In genomic region chr7:109622320-109622719, GRCh38 we compare ENCODE assay signal across 2 cellular contexts.
TF ChIP-seq lines count a peak whose summit lies in the region.

No MANE protein-coding gene starts in this region.

TF ChIP-seq in SK-N-SH, 30 proteins besides CTCF, POLR2A, EP300 and RAD21 (continued from another document):
- TF ChIP-seq, protein P1, sequence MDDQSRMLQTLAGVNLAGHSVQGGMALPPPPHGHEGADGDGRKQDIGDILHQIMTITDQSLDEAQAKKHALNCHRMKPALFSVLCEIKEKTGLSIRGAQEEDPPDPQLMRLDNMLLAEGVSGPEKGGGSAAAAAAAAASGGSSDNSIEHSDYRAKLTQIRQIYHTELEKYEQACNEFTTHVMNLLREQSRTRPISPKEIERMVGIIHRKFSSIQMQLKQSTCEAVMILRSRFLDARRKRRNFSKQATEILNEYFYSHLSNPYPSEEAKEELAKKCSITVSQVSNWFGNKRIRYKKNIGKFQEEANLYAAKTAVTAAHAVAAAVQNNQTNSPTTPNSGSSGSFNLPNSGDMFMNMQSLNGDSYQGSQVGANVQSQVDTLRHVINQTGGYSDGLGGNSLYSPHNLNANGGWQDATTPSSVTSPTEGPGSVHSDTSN (IDR thresholded peaks at IDR 0.05), result no peak
- TF ChIP-seq JUND (IDR thresholded peaks at IDR 0.05) (no peak), TEAD4 (IDR thresholded peaks at IDR 0.05; ENCODE audit: borderline replicate concordance, insufficient read depth) (no peak), TCF12 (IDR thresholded peaks at IDR 0.05) (no peak), MAX (IDR thresholded peaks at IDR 0.05; ENCODE audit: low read depth) (no peak), YY1 (IDR thresholded peaks at IDR 0.05; ENCODE audit: low read depth) (no peak)
TF ChIP-seq in SK-N-SH: peak in this region for 0.

TF ChIP-seq in HEK293, 187 proteins besides CTCF, POLR2A, EP300 and RAD21 (continued from another document):
- TF ChIP-seq, protein P2, sequence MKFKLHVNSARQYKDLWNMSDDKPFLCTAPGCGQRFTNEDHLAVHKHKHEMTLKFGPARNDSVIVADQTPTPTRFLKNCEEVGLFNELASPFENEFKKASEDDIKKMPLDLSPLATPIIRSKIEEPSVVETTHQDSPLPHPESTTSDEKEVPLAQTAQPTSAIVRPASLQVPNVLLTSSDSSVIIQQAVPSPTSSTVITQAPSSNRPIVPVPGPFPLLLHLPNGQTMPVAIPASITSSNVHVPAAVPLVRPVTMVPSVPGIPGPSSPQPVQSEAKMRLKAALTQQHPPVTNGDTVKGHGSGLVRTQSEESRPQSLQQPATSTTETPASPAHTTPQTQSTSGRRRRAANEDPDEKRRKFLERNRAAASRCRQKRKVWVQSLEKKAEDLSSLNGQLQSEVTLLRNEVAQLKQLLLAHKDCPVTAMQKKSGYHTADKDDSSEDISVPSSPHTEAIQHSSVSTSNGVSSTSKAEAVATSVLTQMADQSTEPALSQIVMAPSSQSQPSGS (tag by site-specific recombination; IDR thresholded peaks at IDR 0.05; ENCODE audit: low read depth), result no peak
- TF ChIP-seq ZFHX2 (tag by site-specific recombination; conservative IDR thresholded peaks at IDR 0.05), result no peak
- no peak for TF ChIP-seq ZNF155 (tag by site-specific recombination; IDR thresholded peaks at IDR 0.05)
